Comparison of ENCODE assay signal across 8 cellular contexts in the genomic region with DNA sequence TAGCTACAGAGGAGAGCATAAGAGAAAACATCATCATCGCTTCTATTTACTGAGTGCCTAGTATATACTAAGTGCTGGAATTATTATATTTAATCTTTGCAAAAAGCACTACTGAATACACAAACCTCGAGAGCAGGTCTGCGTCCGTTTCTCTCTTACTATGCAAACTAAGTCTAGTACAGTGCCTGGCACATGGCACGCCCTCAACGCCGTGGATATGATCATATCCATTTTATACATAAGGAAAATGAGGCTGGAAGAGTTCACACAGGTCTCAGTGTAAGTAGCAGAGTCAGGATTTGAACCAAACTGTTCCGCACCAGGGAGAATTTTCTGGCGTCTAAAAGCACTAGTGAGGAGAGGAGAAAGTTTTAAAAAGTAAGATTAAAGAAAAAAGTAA. TPM values are rescaled to one million over a fixed set of nuclear protein-coding genes. Genes with fewer than 3 reads are reported as not detected.
DNase-seq lines count a peak whose midpoint lies in the region; ATAC-seq, FAIRE-seq and TF ChIP-seq lines count a peak whose summit lies in the region.

No MANE protein-coding gene starts in this region.

- no peaks in the 10 kb centered on the region for H3K9me1 ChIP-seq in keratinocyte (ENCODE audit: control insufficient read depth, extremely low read depth, insufficient read depth, low read length)

- no peak for TF ChIP-seq CTCF in keratinocyte (optimal IDR thresholded peaks at IDR 0.05 in 1 of 3, IDR thresholded peaks at IDR 0.05 in 1 of 3, conservative IDR thresholded peaks at IDR 0.05 in 1 of 3; ENCODE audit: extremely low read depth in 1 of 3, insufficient read depth in 2 of 3, low read length in 3 of 3)

- H3K4me3 Mint-ChIP-seq in activated T-cell treated with anti-CD3 and anti-CD28 coated beads, Interleukin-2, amount 50 U/mL, for 4 hours: peak overlapping the region; percentile 84
- H3K4me3 Mint-ChIP-seq in activated T-helper 17 cell treated with anti-CD3 and anti-CD28 coated beads, Interleukin-2, amount 50 U/mL, for 72 hours: peak overlapping the region; percentile 80

- H4K20me1 ChIP-seq in keratinocyte (ENCODE audit: control insufficient read depth, extremely low read depth, insufficient read depth, low read length): no peaks in the 10 kb centered on the region

- no peaks in the 10 kb centered on the region for H3K27me3 ChIP-seq in keratinocyte (ENCODE audit: control insufficient read depth, extremely low read depth, insufficient read depth, low read length)

- H3K27ac Mint-ChIP-seq in activated T-helper 17 cell treated with anti-CD3 and anti-CD28 coated beads, Interleukin-2, amount 50 U/mL, for 72 hours: peak overlapping the region; percentile 53

- no peak for ATAC-seq in activated T-cell treated with anti-CD3 and anti-CD28 coated beads, Interleukin-2, amount 50 U/mL, for 4 hours
- ATAC-seq in activated T-helper 17 cell treated with anti-CD3 and anti-CD28 coated beads, Interleukin-2, amount 50 U/mL, for 72 hours (replicated peaks): no peak
- no peak for ATAC-seq in HG03342 (IDR thresholded peaks at IDR 0.05; ENCODE audit: unreplicated experiment)

- H3K4me1 ChIP-seq in keratinocyte (ENCODE audit: control insufficient read depth, extremely low read depth, insufficient read depth, low read length): peaks cover 14% of the 10 kb centered on the region

- no peak for FAIRE-seq in keratinocyte (lab: Jason Lieb, UNC)

- no peak for DNase-seq in activated T-cell treated with anti-CD3 and anti-CD28 coated beads, Interleukin-2, amount 50 U/mL, for 4 hours
- DNase-seq in activated T-cell treated with anti-CD3 and anti-CD28 coated beads for 4 hours (no peak), keratinocyte (ENCODE audit: low read depth, low spot score) (no peak), NCI-H2107 (lab: John Stamatoyannopoulos, UW) (no peak), midbrain (lab: John Stamatoyannopoulos, UW) (no peak)

- no peaks in the 10 kb centered on the region for H3K9me3 ChIP-seq in keratinocyte (ENCODE audit: control insufficient read depth, low read depth, low read length)

- H3K9me3 Mint-ChIP-seq in activated T-cell treated with anti-CD3 and anti-CD28 coated beads, Interleukin-2, amount 50 U/mL, for 4 hours: no peaks in the 10 kb centered on the region
- no peaks in the 10 kb centered on the region for H3K9me3 Mint-ChIP-seq in activated T-helper 17 cell treated with anti-CD3 and anti-CD28 coated beads, Interleukin-2, amount 50 U/mL, for 72 hours

- no peaks in the 10 kb centered on the region for H3K27me3 Mint-ChIP-seq in activated T-cell treated with anti-CD3 and anti-CD28 coated beads, Interleukin-2, amount 50 U/mL, for 4 hours (ENCODE audit: low read depth)
- H3K27me3 Mint-ChIP-seq in activated T-helper 17 cell treated with anti-CD3 and anti-CD28 coated beads, Interleukin-2, amount 50 U/mL, for 72 hours: no peaks in the 10 kb centered on the region

- peak overlapping the region; percentile 47 to 71 (median 59) for H3K4me3 ChIP-seq in keratinocyte (ENCODE audit: control insufficient read depth in 2 of 3, extremely low read depth in 1 of 3, insufficient read depth in 2 of 3, low read depth in 1 of 3, low read length in 3 of 3)

- peak overlapping the region; percentile 91 for H3K4me2 ChIP-seq in keratinocyte (ENCODE audit: control insufficient read depth, extremely low read depth, insufficient read depth, low read depth, low read length)

- dilution Hi-C loops in keratinocyte (cut with MboI; ENCODE audit: extremely low pct_ligation_motif_present, low sequenced_read_pairs): no loop called here

- peak overlapping the region; percentile 54 for H2AFZ ChIP-seq in keratinocyte (ENCODE audit: control insufficient read depth, low read length)

- H3K36me3 Mint-ChIP-seq in activated T-cell treated with anti-CD3 and anti-CD28 coated beads, Interleukin-2, amount 50 U/mL, for 4 hours (ENCODE audit: insufficient read depth): peaks cover 9% of the 10 kb centered on the region
- H3K36me3 Mint-ChIP-seq in activated T-helper 17 cell treated with anti-CD3 and anti-CD28 coated beads, Interleukin-2, amount 50 U/mL, for 72 hours (ENCODE audit: low read depth): peaks cover 54% of the 10 kb centered on the region

- H3K9ac ChIP-seq in keratinocyte (ENCODE audit: control insufficient read depth, extremely low read depth, insufficient read depth, low read length): peak overlapping the region; percentile 76

- H3K4me1 Mint-ChIP-seq in activated T-cell treated with anti-CD3 and anti-CD28 coated beads, Interleukin-2, amount 50 U/mL, for 4 hours (ENCODE audit: low read depth): peaks cover 40% of the 10 kb centered on the region
- peaks cover 48% of the 10 kb centered on the region for H3K4me1 Mint-ChIP-seq in activated T-helper 17 cell treated with anti-CD3 and anti-CD28 coated beads, Interleukin-2, amount 50 U/mL, for 72 hours

- H3K79me2 ChIP-seq in keratinocyte (ENCODE audit: control insufficient read depth, insufficient read depth, low read length): no peaks in the 10 kb centered on the region

- H3K27ac ChIP-seq in keratinocyte (ENCODE audit: control insufficient read depth, insufficient read depth, low read length) (no peak overlapping the region), temporal lobe (ENCODE audit: low read depth, low read length) (peak overlapping the region; percentile 81)

- H3K36me3 ChIP-seq in keratinocyte (ENCODE audit: control insufficient read depth in 2 of 2, extremely low read depth in 1 of 2, insufficient read depth in 2 of 2, low read length in 2 of 2): no peaks in the 10 kb centered on the region

RNA-seq across cellular contexts. Expression of gene MXI1, which starts 17.6 kb away (rescaled TPM):
- 10 to 100 TPM; 13.6 to 14.5 (median 14.2) TPM for total RNA-seq in activated T-cell treated with anti-CD3 and anti-CD28 coated beads, Interleukin-2, amount 50 U/mL, for 4 hours
- 100 to 1,000 TPM in 1 of 2 donors, 10 to 100 TPM in 1; 32.5 to 130 TPM for total RNA-seq in activated T-helper 17 cell treated with anti-CD3 and anti-CD28 coated beads, Interleukin-2, amount 50 U/mL, for 72 hours
- polyA plus RNA-seq in keratinocyte: 7.9 to 17.8 TPM (median 14.6 TPM) in 3 replicates
- 91.8 TPM for polyA plus RNA-seq in keratinocyte (2011; ENCODE audit: low read depth)
- polyA plus RNA-seq in keratinocyte (2011; cell fraction: cytosol; rRNA removed): 12.4 and 18.6 TPM in 2 replicates
- 15.1 and 16.5 TPM in 2 replicates for polyA plus RNA-seq in keratinocyte (2011; cell fraction: nucleus; rRNA removed)
- 9.3 and 39.4 TPM in 2 replicates for polyA plus RNA-seq in keratinocyte (2012; ENCODE audit: low replicate concordance)
- 2.9 to 15.7 TPM (median 12.8 TPM) in 3 replicates for polyA minus RNA-seq in keratinocyte
- 18.4 TPM for polyA minus RNA-seq in keratinocyte (2011; cell fraction: cytosol; rRNA and poly(A)+ RNA removed)
- 4.6 and 7.1 TPM in 2 replicates for polyA minus RNA-seq in keratinocyte (2011; cell fraction: nucleus; rRNA and poly(A)+ RNA removed)
- total RNA-seq in temporal lobe: 49.2 TPM
